Comparison of ENCODE assay signal across 31 cellular contexts in the genomic region with DNA sequence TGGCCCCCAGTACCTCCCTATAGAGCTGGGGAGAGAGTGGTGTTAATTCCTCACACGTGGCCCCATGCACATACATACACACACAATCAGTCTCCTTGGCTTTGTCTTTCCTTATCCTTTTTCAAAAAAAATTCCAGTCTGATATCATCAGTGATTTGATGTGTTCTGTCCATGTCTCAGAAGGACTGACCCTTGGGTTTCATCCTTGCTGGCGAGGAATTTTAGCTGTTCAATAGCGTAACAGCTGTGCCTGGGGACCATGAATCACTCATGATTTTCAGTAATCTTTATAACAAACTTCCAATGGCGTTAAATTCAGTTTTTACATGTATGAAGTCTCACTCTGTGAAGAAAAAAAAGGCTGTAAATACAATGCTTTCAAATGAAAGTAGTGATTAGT.
"Had no signal": no experiment of that assay in that cellular context is flagged by ENCODE, and none has a peak within 500 bp of the region (broad histone marks: within the 10 kb centered on the region; RNA-seq: fewer than 3 reads in every experiment).

No MANE protein-coding gene starts in this region.

- H3K9me3 Mint-ChIP-seq: activated CD4-positive, alpha-beta memory T cell treated with anti-CD3 and anti-CD28 coated beads, Interleukin-2, amount 10 ng/mL, durations not matched to agents 7 days and 5 days; activated CD4-positive, alpha-beta T cell treated with anti-CD3 and anti-CD28 coated beads, Interleukin-2, amount 10 ng/mL, durations not matched to agents 7 days and 5 days; activated T-cell treated with anti-CD3 and anti-CD28 coated beads, Interleukin-2, amount 50 U/mL, for 24 hours; activated T-helper 17 cell treated with anti-CD3 and anti-CD28 coated beads, Interleukin-2, amount 50 U/mL, for 72 hours; central memory CD8-positive, alpha-beta T cell; effector memory CD8-positive, alpha-beta T cell; WTC11 had no signal

- H3K36me3 Mint-ChIP-seq: activated naive CD8-positive, alpha-beta T cell; WTC11 had no signal

- H3K4me1 Mint-ChIP-seq: activated CD4-positive, alpha-beta memory T cell treated with anti-CD3 and anti-CD28 coated beads, Interleukin-2, amount 10 ng/mL, durations not matched to agents 7 days and 5 days; activated CD4-positive, alpha-beta T cell treated with anti-CD3 and anti-CD28 coated beads, Interleukin-2, amount 10 ng/mL, durations not matched to agents 7 days and 5 days; activated T-helper 17 cell treated with anti-CD3 and anti-CD28 coated beads, Interleukin-2, amount 50 U/mL, for 72 hours; central memory CD8-positive, alpha-beta T cell had no signal

- H3K4me1 ChIP-seq: esophagus muscularis mucosa, foreskin keratinocyte, gastrocnemius medialis, heart right ventricle had no signal

- H3K9me3 ChIP-seq: esophagus muscularis mucosa, gastrocnemius medialis, heart right ventricle had no signal

- H3K4me3 Mint-ChIP-seq: activated CD4-positive, alpha-beta memory T cell treated with anti-CD3 and anti-CD28 coated beads, Interleukin-2, amount 10 ng/mL, durations not matched to agents 7 days and 5 days; activated CD4-positive, alpha-beta T cell treated with anti-CD3 and anti-CD28 coated beads, Interleukin-2, amount 10 ng/mL, durations not matched to agents 7 days and 5 days; activated naive CD8-positive, alpha-beta T cell; activated T-cell treated with anti-CD3 and anti-CD28 coated beads, Interleukin-2, amount 50 U/mL, for 24 hours; activated T-helper 17 cell treated with anti-CD3 and anti-CD28 coated beads, Interleukin-2, amount 50 U/mL, for 72 hours; central memory CD8-positive, alpha-beta T cell; effector memory CD8-positive, alpha-beta T cell; T-helper 17 cell; WTC11 had no signal

- H3K27ac ChIP-seq: brain microvascular endothelial cell, esophagus muscularis mucosa, foreskin keratinocyte, gastrocnemius medialis, heart right ventricle, VCaP had no signal

- H3K27ac Mint-ChIP-seq: activated CD4-positive, alpha-beta memory T cell treated with anti-CD3 and anti-CD28 coated beads, Interleukin-2, amount 10 ng/mL, durations not matched to agents 7 days and 5 days; activated CD4-positive, alpha-beta T cell treated with anti-CD3 and anti-CD28 coated beads, Interleukin-2, amount 10 ng/mL, durations not matched to agents 7 days and 5 days; activated naive CD8-positive, alpha-beta T cell; activated T-cell treated with anti-CD3 and anti-CD28 coated beads, Interleukin-2, amount 50 U/mL, for 24 hours; activated T-helper 17 cell treated with anti-CD3 and anti-CD28 coated beads, Interleukin-2, amount 50 U/mL, for 72 hours; effector memory CD8-positive, alpha-beta T cell; T-helper 17 cell; WTC11 had no signal

- ATAC-seq: activated T-helper 17 cell treated with anti-CD3 and anti-CD28 coated beads, Interleukin-2, amount 50 U/mL, for 72 hours; effector memory CD8-positive, alpha-beta T cell; foreskin keratinocyte; gastrocnemius medialis; heart right ventricle; T-helper 17 cell; WTC11 had no signal

- DNase-seq: activated CD4-positive, alpha-beta memory T cell treated with anti-CD3 and anti-CD28 coated beads, Interleukin-2, amount 10 ng/mL, durations not matched to agents 7 days and 5 days; activated CD4-positive, alpha-beta T cell treated with anti-CD3 and anti-CD28 coated beads for 1 hour; activated CD4-positive, alpha-beta T cell treated with anti-CD3 and anti-CD28 coated beads for 4 hours; activated CD4-positive, alpha-beta T cell treated with anti-CD3 and anti-CD28 coated beads, Interleukin-2, amount 10 ng/mL, durations not matched to agents 7 days and 5 days; activated CD4-positive, alpha-beta T cell treated with anti-CD3 and anti-CD28 coated beads, Interleukin-2, amount 50 U/mL, for 4 hours; activated CD8-positive, alpha-beta memory T cell treated with anti-CD3 and anti-CD28 coated beads, Interleukin-2, amount 50 U/mL, for 48 hours; activated effector memory CD4-positive, alpha-beta T cell treated with Interleukin-2 at 50 U/mL for 16 hours; activated gamma-delta T cell treated with Interleukin-2 at 50 U/mL for 16 hours; activated naive CD4-positive, alpha-beta T cell treated with anti-CD3 and anti-CD28 coated beads, Interleukin-2, amount 50 U/mL, for 16 hours; activated naive CD4-positive, alpha-beta T cell treated with Interleukin-2 at 50 U/mL for 16 hours; activated T-cell treated with anti-CD3 and anti-CD28 coated beads for 4 hours; activated T-cell treated with anti-CD3 and anti-CD28 coated beads, Interleukin-2, amount 50 U/mL, for 24 hours; amniotic stem cell; anterior cingulate cortex; brain microvascular endothelial cell; cortex of kidney; dermis blood vessel endothelial cell; effector CD4-positive, alpha-beta T cell; effector memory CD8-positive, alpha-beta T cell; erythroblast; foreskin keratinocyte; gastrocnemius medialis; heart right ventricle; T-helper 1 cell; T-helper 17 cell had no signal

- H3K27me3 ChIP-seq: brain microvascular endothelial cell, esophagus muscularis mucosa, foreskin keratinocyte, gastrocnemius medialis, heart right ventricle had no signal

- H3K36me3 ChIP-seq: brain microvascular endothelial cell, esophagus muscularis mucosa, gastrocnemius medialis, heart right ventricle had no signal

- H3K27me3 Mint-ChIP-seq: activated CD4-positive, alpha-beta memory T cell treated with anti-CD3 and anti-CD28 coated beads, Interleukin-2, amount 10 ng/mL, durations not matched to agents 7 days and 5 days; central memory CD8-positive, alpha-beta T cell had no signal

- H3K4me3 ChIP-seq: esophagus muscularis mucosa, gastrocnemius medialis, heart right ventricle had no signal
